ENCODE assay signal across 13 cellular contexts in the genomic region with DNA sequence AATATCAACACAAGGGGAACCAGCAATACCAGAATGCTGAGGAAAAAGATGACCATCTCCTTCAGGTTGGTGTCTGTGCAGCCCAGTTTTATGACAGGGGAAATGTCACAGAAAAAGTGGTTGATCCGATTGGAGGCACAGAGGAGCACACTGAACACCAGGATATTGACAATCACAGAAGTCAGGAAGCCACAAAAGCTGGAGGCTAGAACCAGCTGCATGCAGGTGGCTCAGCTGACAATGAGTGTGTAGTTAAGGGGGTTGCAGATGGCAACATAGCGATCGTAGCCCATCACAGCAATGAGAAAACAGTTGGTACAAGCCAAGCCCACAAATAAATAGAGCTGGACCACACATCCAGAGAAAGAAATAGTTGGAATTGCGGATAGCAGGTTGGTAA. TPM values are rescaled to one million over a fixed set of nuclear protein-coding genes. Genes with fewer than 3 reads are reported as not detected.
"Had no signal": no experiment of that assay in that cellular context is flagged by ENCODE, and none has a peak within 500 bp of the region (broad histone marks: within the 10 kb centered on the region; RNA-seq: fewer than 3 reads in every experiment).

No MANE protein-coding gene starts in this region.

- H3K9me3 ChIP-seq: HAP-1 had no signal

- H2AFZ ChIP-seq: GM23248 had no signal

- H3K36me3 ChIP-seq: HAP-1 had no signal

- H3K4me3 ChIP-seq: GM23248, HAP-1, K562 had no signal

- H3K27ac ChIP-seq: GM23248, HL-60 had no signal

- H3K9ac ChIP-seq: GM23248 had no signal

- H3K4me1 ChIP-seq: HAP-1 had no signal

- ATAC-seq: HCT116, HepG2, K562 had no signal

- DNase-seq: GM23248, GOT3, H7, HFFc6, KG1 had no signal

RNA-seq across cellular contexts. Expression of gene OR10K1, which starts 16.3 kb away (rescaled TPM):
- total RNA-seq: GM23248, H4, H7, HepG2, HFFc6, HT1080, K562 had no signal
- polyA plus RNA-seq: GM23248, HepG2, IgD-negative memory B cell, K562 had no signal

RNA-seq across cellular contexts. Expression of gene OR10K2, which starts 19.3 kb away (rescaled TPM):
- total RNA-seq: GM23248, H4, H7, HepG2, HFFc6, HT1080, K562 had no signal
- polyA plus RNA-seq: GM23248, HepG2, IgD-negative memory B cell, K562 had no signal

RNA-seq across cellular contexts. Expression of gene OR10R2, which starts 26.6 kb away (rescaled TPM):
- total RNA-seq: GM23248, H4, H7, HepG2, HFFc6, HT1080, K562 had no signal
- polyA plus RNA-seq: GM23248, HepG2, IgD-negative memory B cell, K562 had no signal

RNA-seq across cellular contexts. Expression of gene OR10T2, which starts 46.1 kb away (rescaled TPM):
- total RNA-seq: GM23248, H4, H7, HepG2, HFFc6, HT1080, K562 had no signal
- polyA plus RNA-seq: GM23248, HepG2, IgD-negative memory B cell, K562 had no signal
